Comparison of ENCODE assay signal across 9 cellular contexts in genomic region chr1:183632964-183633363, GRCh38. TPM values are rescaled to one million over a fixed set of nuclear protein-coding genes. Genes with fewer than 3 reads are reported as not detected.
A peak's percentile ranks its signal among the peaks of the same experiment; 100 is the strongest.
DNase-seq lines count a peak whose midpoint lies in the region; ATAC-seq and TF ChIP-seq lines count a peak whose summit lies in the region.
"Had no signal": no experiment of that assay in that cellular context is flagged by ENCODE, and none has a peak within 500 bp of the region (broad histone marks: within the 10 kb centered on the region; RNA-seq: fewer than 3 reads in every experiment).

No MANE protein-coding gene starts in this region.

- peak overlapping the region; percentile 99 for H3K27ac Mint-ChIP-seq in activated naive CD4-positive, alpha-beta T cell treated with anti-CD3 and anti-CD28 coated beads for 36 hours
- no peak overlapping the region for H3K27ac Mint-ChIP-seq in activated B cell treated with CpG ODN at 0.5 μM for 24 hours

- peak overlapping the region; percentile 98 for H3K4me3 Mint-ChIP-seq in activated naive CD4-positive, alpha-beta T cell treated with anti-CD3 and anti-CD28 coated beads for 36 hours
- peak overlapping the region; percentile 100 for H3K4me3 Mint-ChIP-seq in activated B cell treated with CpG ODN at 0.5 μM for 24 hours

- peak overlapping the region; percentile 8 to 95 (median 82) for H3K4me3 ChIP-seq in tibial nerve

- peaks cover 44% of the 10 kb centered on the region for H3K4me1 Mint-ChIP-seq in activated naive CD4-positive, alpha-beta T cell treated with anti-CD3 and anti-CD28 coated beads for 36 hours (ENCODE audit: low read depth)
- H3K4me1 Mint-ChIP-seq in activated B cell treated with CpG ODN at 0.5 μM for 24 hours: peaks cover 54% of the 10 kb centered on the region

- no peaks in the 10 kb centered on the region for H3K27me3 ChIP-seq in tibial nerve

- POLR2A ChIA-PET in activated B cell treated with CpG ODN at 0.5 μM for 24 hours (lab: Charles Lee): interaction anchor here (1.0 to 3.3 kb wide), 8 partner anchors 23 to 419 kb away, joined by 3 to 47 read pairs (median 6); partner anchors contain the start of genes NCF2, SMG7 and TSEN15

- TF ChIP-seq POLR2A in tibial nerve (IDR thresholded peaks at IDR 0.05): no peak

- CTCF ChIA-PET in activated naive CD4-positive, alpha-beta T cell treated with anti-CD3 and anti-CD28 coated beads for 36 hours (lab: Charles Lee): interaction anchor here (0.8 to 4.4 kb wide), 4 partner anchors 12 to 52 kb away, joined by 3 to 43 read pairs (median 8); partner anchors contain the start of gene APOBEC4
- CTCF ChIA-PET in activated B cell treated with CpG ODN at 0.5 μM for 24 hours (lab: Charles Lee): interaction anchor here (1.1 to 2.6 kb wide), 4 partner anchors 13 to 283 kb away, joined by 3 to 7 read pairs (median 4); no protein-coding TSS in a partner anchor

- H3K27me3 Mint-ChIP-seq in activated naive CD4-positive, alpha-beta T cell treated with anti-CD3 and anti-CD28 coated beads for 36 hours (ENCODE audit: low read depth): no peaks in the 10 kb centered on the region
- no peaks in the 10 kb centered on the region for H3K27me3 Mint-ChIP-seq in activated B cell treated with CpG ODN at 0.5 μM for 24 hours

- peaks cover 0 to 73% (median 29%) of the 10 kb centered on the region in 4 donors for H3K4me1 ChIP-seq in tibial nerve

- H3K9me3 Mint-ChIP-seq in activated naive CD4-positive, alpha-beta T cell treated with anti-CD3 and anti-CD28 coated beads for 36 hours: no peaks in the 10 kb centered on the region
- no peaks in the 10 kb centered on the region for H3K9me3 Mint-ChIP-seq in activated B cell treated with CpG ODN at 0.5 μM for 24 hours

- peaks cover 0 to 24% (median 12%) of the 10 kb centered on the region in 3 donors for H3K36me3 ChIP-seq in tibial nerve

- intact Hi-C loops in activated naive CD4-positive, alpha-beta T cell treated with anti-CD3 and anti-CD28 coated beads for 36 hours (cut with micrococcal nuclease): loop anchor here (1.0 to 10.0 kb wide), 8 partner anchors 19 to 1412 kb away; partner anchors contain the start of genes NCF2 and RNF2
- intact Hi-C loops in activated B cell treated with CpG ODN at 0.5 μM for 24 hours (cut with micrococcal nuclease): loop anchor here (1.0 to 10.0 kb wide), 5 partner anchors 43 to 1412 kb away; partner anchors contain the start of genes DHX9, NCF2 and RNF2

- no peak for ATAC-seq in activated B cell treated with CpG ODN at 0.5 μM for 24 hours (ENCODE audit: low read depth)
- no peak for ATAC-seq in GM21825 (IDR thresholded peaks at IDR 0.05; ENCODE audit: unreplicated experiment)
- no peak for ATAC-seq in HG02623 (IDR thresholded peaks at IDR 0.05; ENCODE audit: unreplicated experiment)

- no peak for TF ChIP-seq CTCF in activated B cell treated with CpG ODN at 0.5 μM for 24 hours (IDR thresholded peaks at IDR 0.05)
- TF ChIP-seq CTCF in tibial nerve (IDR thresholded peaks at IDR 0.05): no peak

- in situ Hi-C loops in ACHN (cut with HindIII; ENCODE audit: low pct_ligation_motif_present, low pct_unique_long_range_greater_than_20kb, low sequenced_read_pairs): no loop called here

- DNase-seq in activated naive CD4-positive, alpha-beta T cell treated with anti-CD3 and anti-CD28 coated beads for 36 hours: peak; percentile 39
- no peak for DNase-seq in activated naive CD4-positive, alpha-beta T cell treated with anti-CD3 and anti-CD28 coated beads, Interleukin-2, amount 50 U/mL, for 16 hours
- DNase-seq in activated B cell treated with CpG ODN at 0.5 μM for 24 hours: no peak
- peak; percentile 29 for DNase-seq in islet precursor cell
- no peak for DNase-seq in tibial nerve (ENCODE audit: low spot score in 2 of 2)
- DNase-seq in ACHN: no peak
- DNase-seq: cortex of kidney had no signal

- TF ChIP-seq EP300 in tibial nerve (IDR thresholded peaks at IDR 0.05): no peak

- WGBS in tibial nerve, 2 donors: 58 to 61% methylated on average over 1 of the region's 1 CpG

- peaks cover 34% of the 10 kb centered on the region for H3K36me3 Mint-ChIP-seq in activated naive CD4-positive, alpha-beta T cell treated with anti-CD3 and anti-CD28 coated beads for 36 hours (ENCODE audit: low read depth)
- H3K36me3 Mint-ChIP-seq in activated B cell treated with CpG ODN at 0.5 μM for 24 hours (ENCODE audit: low read depth): peaks cover 56% of the 10 kb centered on the region

- no peaks in the 10 kb centered on the region for H3K9me3 ChIP-seq in tibial nerve

- H3K27ac ChIP-seq in tibial nerve: peak overlapping the region in 3 of 4 donors; percentile 23 to 97 (median 97)

RNA-seq across cellular contexts. Expression of gene ARPC5, which starts 2.6 kb away (rescaled TPM):
- 100 to 1,000 TPM; 162 to 164 TPM for total RNA-seq in activated naive CD4-positive, alpha-beta T cell treated with anti-CD3 and anti-CD28 coated beads for 36 hours
- total RNA-seq in activated B cell treated with CpG ODN at 0.5 μM for 24 hours (193 and 224 TPM in 2 replicates), tibial nerve (100 to 1,000 TPM in 1 of 4 donors, 10 to 100 TPM in 3; 71.8 to 102 (median 78.7) TPM)

RNA-seq across cellular contexts. Expression of gene APOBEC4, which starts 20.2 kb away (rescaled TPM):
- total RNA-seq in activated naive CD4-positive, alpha-beta T cell treated with anti-CD3 and anti-CD28 coated beads for 36 hours: not detected
- total RNA-seq in activated B cell treated with CpG ODN at 0.5 μM for 24 hours (not detected in 2 replicates), tibial nerve (not detected)

RNA-seq across cellular contexts. Expression of gene NCF2, which starts 42.7 kb away (rescaled TPM):
- total RNA-seq in activated naive CD4-positive, alpha-beta T cell treated with anti-CD3 and anti-CD28 coated beads for 36 hours: 10 to 100 TPM; 14.0 to 14.3 TPM
- total RNA-seq in activated B cell treated with CpG ODN at 0.5 μM for 24 hours (101 TPM in 2 replicates), tibial nerve (10 to 100 TPM in 3 of 4 donors, 1 to 10 TPM in 1; 9.6 to 21.0 (median 17.1) TPM)

Comparison
In these comparisons a context has a peak if more than half of its experiments do, and no peak if none do; other contexts are left out.
1. DNase-seq: peak in activated naive CD4-positive, alpha-beta T cell treated with anti-CD3 and anti-CD28 coated beads for 36 hours (single experiment) and islet precursor cell (single experiment); none in activated naive CD4-positive, alpha-beta T cell treated with anti-CD3 and anti-CD28 coated beads, Interleukin-2, amount 50 U/mL, for 16 hours (single experiment), activated B cell treated with CpG ODN at 0.5 μM for 24 hours (single experiment), tibial nerve (0 of 2) and ACHN (single experiment).